Comparison of ENCODE assay signal across 20 cellular contexts in the genomic region with DNA sequence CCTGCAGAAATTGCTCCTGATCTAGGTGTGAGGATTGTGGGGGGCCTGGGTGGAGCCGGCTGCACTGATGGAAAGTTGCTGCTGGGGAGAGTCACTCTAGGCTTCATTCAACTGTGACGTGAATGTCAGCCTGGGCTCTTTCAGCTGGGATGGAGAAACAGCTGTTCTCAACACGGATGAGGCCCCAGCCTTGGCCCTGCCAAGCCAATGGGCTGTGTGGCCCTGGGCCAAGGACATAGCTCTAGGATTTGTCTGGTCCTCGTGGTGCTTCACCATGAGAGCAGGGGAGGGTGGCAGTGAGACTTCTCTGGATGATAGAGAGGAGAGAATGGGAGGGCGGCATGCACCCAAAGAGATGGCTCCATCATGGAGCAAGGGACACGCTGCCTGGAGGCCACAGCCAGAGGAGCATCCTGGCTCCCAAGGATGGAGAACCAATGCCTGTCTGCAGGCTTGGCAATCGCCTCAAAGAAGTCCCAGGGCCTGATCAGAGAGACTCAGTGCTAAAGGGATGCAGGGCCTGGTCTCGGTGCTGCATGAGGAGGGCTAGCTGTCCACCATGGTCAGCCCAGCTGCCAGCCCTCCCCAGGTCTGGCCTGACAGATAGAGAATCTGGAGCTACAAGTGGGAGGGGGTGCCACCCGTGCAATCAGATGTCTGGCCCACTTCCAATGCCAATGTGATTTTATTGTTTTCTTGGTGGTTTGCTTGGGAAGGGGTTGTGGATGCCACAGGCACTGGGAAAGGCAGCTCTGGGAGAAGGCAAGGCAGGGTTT.
DNase-seq lines count a peak whose midpoint lies in the region; ATAC-seq and TF ChIP-seq lines count a peak whose summit lies in the region.
"Had no signal": no experiment of that assay in that cellular context is flagged by ENCODE, and none has a peak within 500 bp of the region (broad histone marks: within the 10 kb centered on the region; RNA-seq: fewer than 3 reads in every experiment).

No MANE protein-coding gene starts in this region.

- no peaks in the 10 kb centered on the region for H4K20me1 ChIP-seq in BLaER1

- peaks cover 100% of the 10 kb centered on the region for H3K4me1 ChIP-seq in BLaER1

- H3K4me3 ChIP-seq in BLaER1: no peak overlapping the region

- no peak overlapping the region for H3K9ac ChIP-seq in BLaER1

- H3K27ac Mint-ChIP-seq in T-helper 1 cell treated with Interleukin-12 subunit alpha and Interleukin-12 subunit beta and Interleukin-4 antibody, amounts not matched to agents 30 μg/mL and 1 μg/mL, for 36 hours: peak overlapping the region; percentile 60
- peak overlapping the region; percentile 96 for H3K27ac Mint-ChIP-seq in glutamatergic neuron (ENCODE audit: unreplicated experiment)
- H3K27ac Mint-ChIP-seq: activated naive CD4-positive, alpha-beta T cell treated with anti-CD3 and anti-CD28 coated beads for 36 hours; nephron progenitor cell; progenitor cell of endocrine pancreas had no signal

- DNase-seq in T-helper 1 cell: no peak
- peak; percentile 7 to 75 for DNase-seq in NCI-H446 (lab: John Stamatoyannopoulos, UW)
- DNase-seq in glutamatergic neuron: no peak
- no peak for DNase-seq in inferior parietal cortex (ENCODE audit: extremely low spot score)
- DNase-seq in caudate nucleus (lab: John Stamatoyannopoulos, UW): no peak
- DNase-seq: ACHN; activated CD4-positive, alpha-beta T cell treated with anti-CD3 and anti-CD28 coated beads for 36 hours; activated naive CD4-positive, alpha-beta T cell treated with anti-CD3 and anti-CD28 coated beads for 36 hours; GOT3; midbrain; MM.1S; NCI-H1930; NCI-H345; nephron progenitor cell; stimulated activated CD4-positive, alpha-beta T cell treated with anti-CD3 and anti-CD28 coated beads, Interleukin-1b, Interleukin-23, amount 100 ng/mL, for 48 hours; stimulated activated naive CD4-positive, alpha-beta T cell had no signal

- TF ChIP-seq CTCF in glutamatergic neuron (IDR thresholded peaks at IDR 0.05; ENCODE audit: partially characterized antibody, unreplicated experiment): no peak

- peaks cover 10% of the 10 kb centered on the region for H3K36me3 Mint-ChIP-seq in T-helper 1 cell treated with Interleukin-12 subunit alpha and Interleukin-12 subunit beta and Interleukin-4 antibody, amounts not matched to agents 30 μg/mL and 1 μg/mL, for 36 hours (ENCODE audit: low read depth)
- no peaks in the 10 kb centered on the region for H3K36me3 Mint-ChIP-seq in glutamatergic neuron (ENCODE audit: unreplicated experiment)

- H3K4me3 Mint-ChIP-seq in T-helper 1 cell treated with Interleukin-12 subunit alpha and Interleukin-12 subunit beta and Interleukin-4 antibody, amounts not matched to agents 30 μg/mL and 1 μg/mL, for 36 hours: no peak overlapping the region
- peak overlapping the region; percentile 34 for H3K4me3 Mint-ChIP-seq in glutamatergic neuron (ENCODE audit: unreplicated experiment)
- H3K4me3 Mint-ChIP-seq: activated CD4-positive, alpha-beta T cell treated with anti-CD3 and anti-CD28 coated beads for 36 hours; activated naive CD4-positive, alpha-beta T cell treated with anti-CD3 and anti-CD28 coated beads for 36 hours; nephron progenitor cell had no signal

- H3K27me3 ChIP-seq in BLaER1: no peaks in the 10 kb centered on the region

- H3K4me1 Mint-ChIP-seq in T-helper 1 cell treated with Interleukin-12 subunit alpha and Interleukin-12 subunit beta and Interleukin-4 antibody, amounts not matched to agents 30 μg/mL and 1 μg/mL, for 36 hours (ENCODE audit: low read depth): peaks cover 64% of the 10 kb centered on the region
- H3K4me1 Mint-ChIP-seq in glutamatergic neuron (ENCODE audit: low read depth, unreplicated experiment): peaks cover 61% of the 10 kb centered on the region

- no peak for ATAC-seq in HG03095 (IDR thresholded peaks at IDR 0.05; ENCODE audit: unreplicated experiment)
- ATAC-seq: activated CD4-positive, alpha-beta T cell treated with anti-CD3 and anti-CD28 coated beads for 36 hours had no signal

- H3K36me3 ChIP-seq in BLaER1: no peaks in the 10 kb centered on the region

- H3K4me2 ChIP-seq in BLaER1: peak overlapping the region; percentile 87

- no peaks in the 10 kb centered on the region for H3K9me3 ChIP-seq in BLaER1

- H3K27ac ChIP-seq in BLaER1 (peak overlapping the region; percentile 85), caudate nucleus (ENCODE audit: low read depth, low read length) (no peak overlapping the region)

- H3K9me3 Mint-ChIP-seq in T-helper 1 cell treated with Interleukin-12 subunit alpha and Interleukin-12 subunit beta and Interleukin-4 antibody, amounts not matched to agents 30 μg/mL and 1 μg/mL, for 36 hours: no peaks in the 10 kb centered on the region
- H3K9me3 Mint-ChIP-seq in glutamatergic neuron (ENCODE audit: unreplicated experiment): peaks cover 35% of the 10 kb centered on the region

- no peaks in the 10 kb centered on the region for H3K27me3 Mint-ChIP-seq in T-helper 1 cell treated with Interleukin-12 subunit alpha and Interleukin-12 subunit beta and Interleukin-4 antibody, amounts not matched to agents 30 μg/mL and 1 μg/mL, for 36 hours (ENCODE audit: low read depth)
- peaks cover 25% of the 10 kb centered on the region for H3K27me3 Mint-ChIP-seq in glutamatergic neuron (ENCODE audit: unreplicated experiment)
- H3K27me3 Mint-ChIP-seq: activated CD4-positive, alpha-beta T cell treated with anti-CD3 and anti-CD28 coated beads for 36 hours had no signal

Comparison
In these comparisons a context has a peak if more than half of its experiments do, and no peak if none do; other contexts are left out.
1. DNase-seq: peak in NCI-H446 (2 of 2); none in T-helper 1 cell (0 of 5), glutamatergic neuron (single experiment), inferior parietal cortex (single experiment) and caudate nucleus (0 of 61).